Comparison of ENCODE assay signal across 18 cellular contexts in the genomic region with DNA sequence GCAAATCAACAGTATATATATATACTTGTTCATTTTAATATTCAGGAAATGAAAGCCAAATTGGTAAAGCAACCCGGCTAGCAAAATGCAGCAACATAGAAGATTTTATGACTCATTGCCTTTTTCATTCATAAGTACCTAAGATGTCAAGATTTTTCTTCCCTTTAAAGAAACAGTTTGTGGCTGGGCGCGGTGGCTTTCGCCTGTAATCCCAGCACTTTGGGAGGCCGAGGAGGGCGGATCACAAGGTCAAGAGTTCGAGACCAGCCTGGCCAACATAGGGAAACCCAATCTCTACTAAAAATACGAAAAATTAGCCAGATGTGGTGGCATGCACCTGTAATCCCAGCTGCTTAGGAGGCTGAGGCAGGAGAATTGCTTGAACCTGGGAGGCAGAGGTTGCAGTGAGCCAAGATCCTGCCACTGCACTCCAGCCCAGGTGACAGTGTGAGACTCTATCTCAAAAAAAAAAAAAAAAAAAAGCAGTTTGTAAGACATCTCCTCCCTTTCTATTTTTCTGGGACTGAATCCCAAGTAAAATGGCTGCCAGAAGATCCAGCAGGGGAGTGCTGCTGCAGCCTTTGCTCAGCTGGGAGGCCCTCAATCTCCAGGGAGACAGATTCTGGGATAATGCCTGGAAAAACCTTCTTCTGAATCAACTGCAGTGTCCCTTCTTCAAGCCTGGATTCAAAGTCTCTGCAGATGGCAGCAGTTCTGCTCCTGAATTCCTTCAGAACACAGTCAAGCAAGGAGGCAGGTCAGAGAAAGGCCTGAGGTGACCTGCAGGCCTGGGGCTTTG.
DNase-seq lines count a peak whose midpoint lies in the region; TF ChIP-seq lines count a peak whose summit lies in the region.
"Had no signal": no experiment of that assay in that cellular context is flagged by ENCODE, and none has a peak within 500 bp of the region (broad histone marks: within the 10 kb centered on the region; RNA-seq: fewer than 3 reads in every experiment).

No MANE protein-coding gene starts in this region.

- H3K79me1 ChIP-seq in neuronal stem cell (ENCODE audit: low read depth, low read length) = no peaks in the 10 kb centered on the region

- no peak overlapping the region for H4K91ac ChIP-seq in neuronal stem cell (ENCODE audit: low read depth, low read length, poor library complexity)

- H3K4me3 ChIP-seq in epithelial cell of esophagus (ENCODE audit: low read length) = no peak overlapping the region
- H3K4me3 ChIP-seq in neuronal stem cell (ENCODE audit: low read length in 2 of 2) = no peak overlapping the region
- H3K4me3 ChIP-seq: GM12878, GM23338 had no signal

- peak; percentile 25 for DNase-seq in CD1c-positive myeloid dendritic cell (ENCODE audit: extremely low spot score)
- peak; percentile 90 for DNase-seq in MV-4-11 (lab: John Stamatoyannopoulos, UW)
- DNase-seq in epithelial cell of esophagus (ENCODE audit: low read depth) = peak; percentile 26
- no peak for DNase-seq in neuronal stem cell (ENCODE audit: low spot score)
- DNase-seq in activated CD4-positive, alpha-beta T cell treated with anti-CD3 and anti-CD28 coated beads, Interleukin-2, amount 50 U/mL, for 48 hours = no peak
- DNase-seq in midbrain (lab: John Stamatoyannopoulos, UW) = no peak
- DNase-seq in T1000 (lab: John Stamatoyannopoulos, UW) = no peak
- DNase-seq: CD8-positive, alpha-beta memory T cell; DND-41; GDM1; NCI-H1105 treated with DMSO at 0.1 percent for 48 hours; NCI-H187; NCI-H345; NCI-H526; NK-92 treated with Interleukin-12 subunit alpha and Interleukin-12 subunit beta, amount 100 ng/mL, for 24 hours had no signal

- H3K27me3 ChIP-seq in neuronal stem cell (ENCODE audit: control insufficient read depth in 3 of 3, insufficient read depth in 3 of 3, low read depth in 1 of 3, low read length in 3 of 3) = no peaks in the 10 kb centered on the region

- H2BK120ac ChIP-seq in neuronal stem cell (ENCODE audit: low read depth, low read length) = no peak overlapping the region

- H3K4me2 ChIP-seq in neuronal stem cell (ENCODE audit: insufficient read depth, low read length, poor library complexity, severe bottlenecking) = no peak overlapping the region
- H3K4me2 ChIP-seq: GM23338, KMS-11 had no signal

- H3K18ac ChIP-seq in neuronal stem cell (ENCODE audit: low read length) = no peak overlapping the region

- H2AK5ac ChIP-seq in neuronal stem cell (ENCODE audit: low read depth, low read length) = no peak overlapping the region

- no peak overlapping the region for H3K4ac ChIP-seq in neuronal stem cell (ENCODE audit: low read length)

- H3K27ac ChIP-seq in neuronal stem cell (replicated peaks; ENCODE audit: low read length) = no peak overlapping the region
- H3K27ac ChIP-seq: KMS-11 had no signal

- no peak overlapping the region for H3K14ac ChIP-seq in neuronal stem cell (ENCODE audit: low read length)

- H2BK12ac ChIP-seq in neuronal stem cell (ENCODE audit: low read length) = no peak overlapping the region

- H4K8ac ChIP-seq in neuronal stem cell (ENCODE audit: low read depth, low read length) = no peak overlapping the region

- H2BK5ac ChIP-seq in neuronal stem cell (ENCODE audit: low read length) = no peak overlapping the region

- TF ChIP-seq CTCF in epithelial cell of esophagus (IDR thresholded peaks at IDR 0.05; ENCODE audit: insufficient read depth, low read depth, low read length, missing control alignments) = no peak

- H3K36me3 ChIP-seq in neuronal stem cell (replicated peaks in 1 of 2; ENCODE audit: control insufficient read depth in 2 of 2, insufficient read depth in 2 of 2, low read length in 2 of 2) = no peaks in the 10 kb centered on the region

- no peak overlapping the region for H2BK15ac ChIP-seq in neuronal stem cell (ENCODE audit: low read length)

- H2AFZ ChIP-seq in neuronal stem cell (ENCODE audit: low read length) = peak overlapping the region; percentile 74
- H2AFZ ChIP-seq: GM23338 had no signal

- H3K9me3 ChIP-seq in neuronal stem cell (replicated peaks in 1 of 2; ENCODE audit: control insufficient read depth in 2 of 2, insufficient read depth in 1 of 2, low read depth in 1 of 2, low read length in 2 of 2) = no peaks in the 10 kb centered on the region

- H3K4me1 ChIP-seq in neuronal stem cell (ENCODE audit: control insufficient read depth in 2 of 2, insufficient read depth in 1 of 2, low read depth in 1 of 2, low read length in 2 of 2) = no peaks in the 10 kb centered on the region

- WGBS in neuronal stem cell (ENCODE audit: extremely low coverage in 2 of 2, insufficient read length in 2 of 2, insufficient replicate concordance in 1 of 2), 2 donors = no CpG with 5 or more reads among the region's 8 CpGs

- H3K23ac ChIP-seq in neuronal stem cell (ENCODE audit: low read depth, low read length, poor library complexity) = no peak overlapping the region

- no peak overlapping the region for H3K9ac ChIP-seq in neuronal stem cell (ENCODE audit: low read depth, low read length, poor library complexity)
- H3K9ac ChIP-seq: KMS-11 had no signal

Comparison
In these comparisons a context has a peak if more than half of its experiments do, and no peak if none do; other contexts are left out.
1. DNase-seq: peak in CD1c-positive myeloid dendritic cell (single experiment), MV-4-11 (single experiment) and epithelial cell of esophagus (single experiment); none in neuronal stem cell (single experiment), activated CD4-positive, alpha-beta T cell treated with anti-CD3 and anti-CD28 coated beads, Interleukin-2, amount 50 U/mL, for 48 hours (0 of 2), midbrain (single experiment) and T1000 (single experiment).